In genomic region chr3:197406266-197406665, GRCh38 we compare ENCODE assay signal across 15 cellular contexts.
DNase-seq lines count a peak whose midpoint lies in the region; ATAC-seq and TF ChIP-seq lines count a peak whose summit lies in the region.
"Had no signal": no experiment of that assay in that cellular context is flagged by ENCODE, and none has a peak within 500 bp of the region (broad histone marks: within the 10 kb centered on the region; RNA-seq: fewer than 3 reads in every experiment).

No MANE protein-coding gene starts in this region.

- H3K4me1 ChIP-seq in ovary (ENCODE audit: insufficient read depth) = no peaks in the 10 kb centered on the region

- DNase-seq in AG08396 (ENCODE audit: low spot score) (peak; percentile 2), astrocyte of the spinal cord (ENCODE audit: low read depth, low spot score) (peak; percentile 48), left cardiac atrium (peak; percentile 68), ovary (peak in 4 of 5 donors; percentile 30 to 58 (median 54)), COR-L47 (lab: John Stamatoyannopoulos, UW) (no peak), GOT3 (lab: John Stamatoyannopoulos, UW) (no peak)
- no peak for DNase-seq in stimulated activated naive B cell treated with anti-CD40 and anti-IgM and Interleukin-4, amounts not matched to agents 10 μg/mL and 1 μg/mL and 100 μg/mL, for 72 hours
- DNase-seq: activated CD8-positive, alpha-beta memory T cell treated with anti-CD3 and anti-CD28 coated beads, Interleukin-2, amount 50 U/mL, for 4 hours; amniotic stem cell; DMS79 treated with DMSO at 0.1 percent for 48 hours; NCI-H1092; NCI-H510A treated with DMSO at 0.1 percent for 48 hours had no signal

- peaks cover 12 to 31% of the 10 kb centered on the region in 2 donors for H3K27me3 Mint-ChIP-seq in stimulated activated naive B cell treated with anti-CD40 and anti-IgM and Interleukin-4, amounts not matched to agents 10 μg/mL and 1 μg/mL and 100 μg/mL, for 72 hours

- H3K9me3 ChIP-seq in ovary = no peaks in the 10 kb centered on the region

- TF ChIP-seq POLR2A in ovary (IDR thresholded peaks at IDR 0.05) = no peak

- intact Hi-C loops in left cardiac atrium (cut with DNase I) = no loop called here
- intact Hi-C loops in ovary (cut with DNase I) = no loop called here

- H3K27ac Mint-ChIP-seq in stimulated activated naive B cell treated with anti-CD40 and anti-IgM and Interleukin-4, amounts not matched to agents 10 μg/mL and 1 μg/mL and 100 μg/mL, for 72 hours = no peak overlapping the region

- H3K4me3 Mint-ChIP-seq in stimulated activated naive B cell treated with anti-CD40 and anti-IgM and Interleukin-4, amounts not matched to agents 10 μg/mL and 1 μg/mL and 100 μg/mL, for 72 hours = no peak overlapping the region

- H3K4me3 ChIP-seq in astrocyte of the spinal cord (ENCODE audit: low read depth, low read length) = no peak overlapping the region
- no peak overlapping the region for H3K4me3 ChIP-seq in ovary
- H3K4me3 ChIP-seq: GM12878 had no signal

- TF ChIP-seq CTCF in astrocyte of the spinal cord (IDR thresholded peaks at IDR 0.05; ENCODE audit: low read depth, low read length) = no peak
- TF ChIP-seq CTCF in ovary (IDR thresholded peaks at IDR 0.05) = no peak

- no peaks in the 10 kb centered on the region for H3K36me3 ChIP-seq in ovary

- H3K36me3 Mint-ChIP-seq in stimulated activated naive B cell treated with anti-CD40 and anti-IgM and Interleukin-4, amounts not matched to agents 10 μg/mL and 1 μg/mL and 100 μg/mL, for 72 hours = no peaks in the 10 kb centered on the region

- no peaks in the 10 kb centered on the region for H3K4me1 Mint-ChIP-seq in stimulated activated naive B cell treated with anti-CD40 and anti-IgM and Interleukin-4, amounts not matched to agents 10 μg/mL and 1 μg/mL and 100 μg/mL, for 72 hours

- H3K9me3 Mint-ChIP-seq in stimulated activated naive B cell treated with anti-CD40 and anti-IgM and Interleukin-4, amounts not matched to agents 10 μg/mL and 1 μg/mL and 100 μg/mL, for 72 hours = peaks cover 0 to 1% of the 10 kb centered on the region in 2 donors

- in situ Hi-C loops in astrocyte of the spinal cord (cut with HindIII; ENCODE audit: low sequenced_read_pairs) = no loop called here

- H3K27ac ChIP-seq in ovary = no peak overlapping the region
- H3K27ac ChIP-seq: RWPE1 had no signal

- WGBS in ovary, 3 donors = 17 to 41% (median 29%) methylated on average over 7 of the region's 7 CpGs

- TF ChIP-seq EP300 in ovary (IDR thresholded peaks at IDR 0.05) = no peak

- ATAC-seq in left cardiac atrium (peak; percentile 81 to 89), HG02870 (IDR thresholded peaks at IDR 0.05; ENCODE audit: unreplicated experiment) (no peak)
- no peak for ATAC-seq in stimulated activated naive B cell treated with anti-CD40 and anti-IgM and Interleukin-4, amounts not matched to agents 10 μg/mL and 1 μg/mL and 100 μg/mL, for 72 hours (replicated peaks)
- ATAC-seq: GM12878 had no signal

- no peaks in the 10 kb centered on the region for H3K27me3 ChIP-seq in ovary

Comparison
In these comparisons a context has a peak if more than half of its experiments do, and no peak if none do; other contexts are left out.
1. DNase-seq: peak in AG08396 (single experiment), astrocyte of the spinal cord (single experiment), left cardiac atrium (single experiment) and ovary (4 of 5); none in stimulated activated naive B cell treated with anti-CD40 and anti-IgM and Interleukin-4, amounts not matched to agents 10 μg/mL and 1 μg/mL and 100 μg/mL, for 72 hours (single experiment), COR-L47 (single experiment) and GOT3 (single experiment).
2. ATAC-seq: peak in left cardiac atrium (2 of 2); none in stimulated activated naive B cell treated with anti-CD40 and anti-IgM and Interleukin-4, amounts not matched to agents 10 μg/mL and 1 μg/mL and 100 μg/mL, for 72 hours (0 of 2) and HG02870 (single experiment).